In the genomic region with DNA sequence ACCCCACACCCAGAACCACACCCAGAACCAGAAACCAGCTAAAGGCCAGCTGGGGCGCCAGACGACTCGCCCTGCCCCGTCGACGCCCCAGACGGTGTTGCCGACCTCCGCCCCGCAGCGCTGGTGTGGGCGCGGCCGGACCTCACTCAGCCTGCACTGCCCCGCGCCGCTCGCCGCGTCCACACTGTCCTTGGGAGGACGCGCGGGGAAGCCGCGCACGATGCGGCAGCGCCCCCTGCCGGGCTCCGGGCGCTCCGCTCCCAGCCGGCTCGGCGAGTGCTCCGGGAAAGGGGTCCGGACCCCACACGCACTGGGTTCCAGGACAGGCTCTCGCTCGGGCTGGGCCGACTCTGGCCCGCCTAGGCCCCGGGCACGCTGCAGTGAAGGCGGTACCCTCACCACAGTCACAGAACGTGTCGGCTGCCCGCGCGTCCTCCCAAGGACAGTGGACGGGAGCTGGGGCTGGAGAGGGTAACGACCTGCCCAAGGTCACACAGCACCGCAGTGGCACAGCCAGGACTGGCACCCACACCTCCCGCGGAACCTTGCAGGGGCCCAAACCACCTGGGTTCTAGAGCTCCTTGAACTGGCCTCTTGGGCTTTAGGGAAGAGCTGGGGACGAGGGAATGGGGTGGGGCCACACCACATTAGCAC, we compare ENCODE assay signal across 8 cellular contexts.
DNase-seq lines count a peak whose midpoint lies in the region; ATAC-seq and TF ChIP-seq lines count a peak whose summit lies in the region.

No MANE protein-coding gene starts in this region.

- H3K4me1 ChIP-seq in SJSA1 (replicated peaks) = peaks cover 8% of the 10 kb centered on the region
- H3K4me1 ChIP-seq in ascending aorta = peaks cover 3 to 10% of the 10 kb centered on the region in 2 donors

- ATAC-seq in HG03558 (IDR thresholded peaks at IDR 0.05; ENCODE audit: extremely low read depth, unreplicated experiment) = peak; percentile 65

- H3K4me3 ChIP-seq in SJSA1 (peak overlapping the region; percentile 11), ascending aorta (peak overlapping the region; percentile 52 to 56)

- H3K27ac ChIP-seq in SJSA1 (no peak overlapping the region), ascending aorta (no peak overlapping the region)

- H3K9me3 ChIP-seq in SJSA1 (replicated peaks) = no peaks in the 10 kb centered on the region
- no peaks in the 10 kb centered on the region for H3K9me3 ChIP-seq in ascending aorta

- DNase-seq in DMS153 (lab: John Stamatoyannopoulos, UW) = peak; percentile 47
- peak; percentile 89 for DNase-seq in GM20000 (ENCODE audit: low spot score)
- DNase-seq in SJSA1 (ENCODE audit: low read depth in 1 of 2, low spot score in 2 of 2) = peak in 1 of 2 experiments; percentile 42
- no peak for DNase-seq in ascending aorta (ENCODE audit: low spot score in 2 of 2)
- peak in 34 of 51 donors; percentile 4 to 65 (median 22) for DNase-seq in hypothalamus (lab: John Stamatoyannopoulos, UW)
- peak; percentile 15 for DNase-seq in putamen (ENCODE audit: low spot score)
- DNase-seq in amniotic stem cell (lab: John Stamatoyannopoulos, UW) = no peak

- H3K36me3 ChIP-seq in SJSA1 (no peaks in the 10 kb centered on the region), ascending aorta (no peaks in the 10 kb centered on the region)

- H3K27me3 ChIP-seq in SJSA1 (replicated peaks) (peaks cover 35% of the 10 kb centered on the region), ascending aorta (peaks cover 4% of the 10 kb centered on the region)

- TF ChIP-seq CTCF in GM20000 (IDR thresholded peaks at IDR 0.05; ENCODE audit: extremely low read depth, missing control alignments) (peak; percentile 77), ascending aorta (IDR thresholded peaks at IDR 0.05) (peak; percentile 36 to 68 (median 62))

- intact Hi-C loops in ascending aorta (cut with DNase I) = no loop called here

Comparison
In these comparisons a context has a peak if more than half of its experiments do, and no peak if none do; other contexts are left out.
1. DNase-seq: peak in DMS153 (single experiment), GM20000 (single experiment), hypothalamus (34 of 51) and putamen (single experiment); none in ascending aorta (0 of 2) and amniotic stem cell (single experiment).